ENCODE assay signal across 29 cellular contexts in the genomic region with DNA sequence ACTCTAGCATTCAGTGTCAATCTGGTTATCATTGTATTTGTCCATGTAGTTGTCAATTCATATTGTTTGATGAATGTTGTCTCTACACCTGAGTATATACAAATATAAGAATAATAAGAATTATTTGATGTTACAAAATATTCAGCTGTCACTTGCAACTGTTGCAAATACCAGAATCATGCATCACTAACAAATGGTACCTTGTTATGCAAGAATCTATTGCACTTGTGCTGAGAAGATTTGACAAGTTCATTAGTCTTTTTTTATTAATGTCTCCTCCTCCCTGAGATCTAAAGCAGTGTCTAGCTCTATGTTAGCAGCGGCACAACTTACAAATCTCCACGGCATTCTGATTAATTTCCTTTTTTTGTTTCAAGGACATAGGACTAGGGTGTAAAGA.
"Had no signal": no experiment of that assay in that cellular context is flagged by ENCODE, and none has a peak within 500 bp of the region (broad histone marks: within the 10 kb centered on the region; RNA-seq: fewer than 3 reads in every experiment).

No MANE protein-coding gene starts in this region.

- H3K9me3 Mint-ChIP-seq: mesothelial cell of epicardium; naive thymus-derived CD8-positive, alpha-beta T cell; nephron; stimulated activated memory B cell treated with anti-CD40 and anti-IgM and Interleukin-4, amounts not matched to agents 10 μg/mL and 1 μg/mL and 100 μg/mL, for 72 hours; stimulated activated naive CD8-positive, alpha-beta T cell treated with anti-CD3 and anti-CD28 coated beads, Interleukin-15, amount 100 ng/mL, for 72 hours had no signal

- H3K27ac ChIP-seq: hepatocyte, left ventricle myocardium inferior, neutrophil, pancreas, prostate gland, sigmoid colon, tibial nerve, upper lobe of left lung, vagina had no signal

- H3K27ac Mint-ChIP-seq: mesothelial cell of epicardium; stimulated activated memory B cell treated with anti-CD40 and anti-IgM and Interleukin-4, amounts not matched to agents 10 μg/mL and 1 μg/mL and 100 μg/mL, for 72 hours; stimulated activated naive CD8-positive, alpha-beta T cell treated with anti-CD3 and anti-CD28 coated beads, Interleukin-15, amount 100 ng/mL, for 72 hours had no signal

- H3K4me3 ChIP-seq: hepatocyte, left ventricle myocardium inferior, lung, pancreas, prostate gland, sigmoid colon, smooth muscle cell, tibial nerve, upper lobe of left lung, vagina had no signal

- H3K27me3 ChIP-seq: hepatocyte, neutrophil, pancreas, sigmoid colon, tibial nerve, upper lobe of left lung, vagina had no signal

- H3K36me3 ChIP-seq: left ventricle myocardium inferior, neutrophil, pancreas, prostate gland, sigmoid colon, tibial nerve, upper lobe of left lung, vagina had no signal

- H3K4me3 Mint-ChIP-seq: mesothelial cell of epicardium; naive thymus-derived CD8-positive, alpha-beta T cell; neural crest cell; stimulated activated naive CD8-positive, alpha-beta T cell treated with anti-CD3 and anti-CD28 coated beads, Interleukin-15, amount 100 ng/mL, for 72 hours had no signal

- H3K79me2 ChIP-seq: hepatocyte had no signal

- DNase-seq: islet precursor cell; left ventricle myocardium inferior; mesendoderm; naive thymus-derived CD8-positive, alpha-beta T cell; occipital lobe; pancreas; posterior cingulate gyrus; retina; right cardiac atrium; sigmoid colon; stimulated activated CD4-positive, alpha-beta T cell treated with anti-CD3 and anti-CD28 coated beads, Interleukin-1b, Interleukin-23, amount 100 ng/mL, for 48 hours; stimulated activated CD4-positive, alpha-beta T cell treated with anti-CD3 and anti-CD28 coated beads, Interleukin-2, amount 100 ng/mL, for 48 hours; stimulated activated CD4-positive, alpha-beta T cell treated with anti-CD3 and anti-CD28 coated beads, Interleukin-4, amount 100 ng/mL, for 4 hours; stimulated activated CD8-positive, alpha-beta memory T cell treated with anti-CD3 and anti-CD28 coated beads, Interleukin-4, amount 100 ng/mL, for 48 hours; stimulated activated naive CD4-positive, alpha-beta T cell treated with Interleukin-2 at 50 U/mL for 16 hours; stimulated activated naive CD8-positive, alpha-beta T cell treated with anti-CD3 and anti-CD28 coated beads, Interleukin-15, amount 100 ng/mL, for 72 hours; substantia nigra; upper lobe of left lung had no signal

- H3K4me2 ChIP-seq: hepatocyte, smooth muscle cell had no signal

- H2AFZ ChIP-seq: hepatocyte had no signal

- H3K36me3 Mint-ChIP-seq: mesothelial cell of epicardium; naive thymus-derived CD8-positive, alpha-beta T cell; stimulated activated memory B cell treated with anti-CD40 and anti-IgM and Interleukin-4, amounts not matched to agents 10 μg/mL and 1 μg/mL and 100 μg/mL, for 72 hours had no signal

- H3K9me3 ChIP-seq: left ventricle myocardium inferior, neutrophil, pancreas, prostate gland, sigmoid colon, tibial nerve, upper lobe of left lung, vagina had no signal

- H3K4me1 Mint-ChIP-seq: stimulated activated naive CD8-positive, alpha-beta T cell treated with anti-CD3 and anti-CD28 coated beads, Interleukin-15, amount 100 ng/mL, for 72 hours had no signal

- ATAC-seq: naive thymus-derived CD8-positive, alpha-beta T cell; pancreas; right cardiac atrium; stimulated activated memory B cell treated with anti-CD40 and anti-IgM and Interleukin-4, amounts not matched to agents 10 μg/mL and 1 μg/mL and 100 μg/mL, for 72 hours; stimulated activated naive CD8-positive, alpha-beta T cell treated with anti-CD3 and anti-CD28 coated beads, Interleukin-15, amount 100 ng/mL, for 72 hours had no signal

- H3K4me1 ChIP-seq: left ventricle myocardium inferior, pancreas, prostate gland, sigmoid colon, tibial nerve, upper lobe of left lung, vagina had no signal
